Comparison of ENCODE assay signal across 38 cellular contexts in the genomic region with DNA sequence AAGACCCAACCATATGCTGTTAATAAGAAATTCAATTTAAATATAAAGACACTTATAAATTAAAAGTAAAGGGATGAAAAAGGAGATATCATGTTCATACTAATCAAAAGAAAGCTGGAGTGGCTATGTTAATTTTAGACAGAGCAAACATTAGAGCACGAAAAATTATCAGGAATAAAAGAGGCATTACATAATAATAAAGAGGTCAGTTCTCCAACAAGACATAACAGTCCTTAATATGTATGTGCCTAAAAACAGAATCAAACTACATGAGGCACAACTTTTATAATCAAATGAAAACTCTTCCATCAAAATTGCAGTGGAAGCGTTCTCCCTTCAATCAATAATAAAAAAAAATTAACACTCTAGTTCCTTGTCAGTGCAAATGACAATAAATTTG.
"Had no signal": no experiment of that assay in that cellular context is flagged by ENCODE, and none has a peak within 500 bp of the region (broad histone marks: within the 10 kb centered on the region; RNA-seq: fewer than 3 reads in every experiment).

No MANE protein-coding gene starts in this region.

- H3K4me3 Mint-ChIP-seq: activated CD4-positive, alpha-beta memory T cell treated with anti-CD3 and anti-CD28 coated beads for 36 hours; activated CD4-positive, alpha-beta T cell treated with anti-CD3 and anti-CD28 coated beads for 36 hours; activated CD4-positive, alpha-beta T cell treated with anti-CD3 and anti-CD28 coated beads, Interleukin-2, amount 10 ng/mL, durations not matched to agents 24 days and 14 days; activated CD8-positive, alpha-beta memory T cell treated with anti-CD3 and anti-CD28 coated beads, Interleukin-2, amount 10 ng/mL, durations not matched to agents 7 days and 5 days; activated CD8-positive, alpha-beta T cell treated with anti-CD3 and anti-CD28 coated beads, Interleukin-2, amount 10 ng/mL, durations not matched to agents 7 days and 5 days; activated naive CD4-positive, alpha-beta T cell treated with anti-CD3 and anti-CD28 coated beads for 36 hours; activated naive CD4-positive, alpha-beta T cell treated with anti-CD3 and anti-CD28 coated beads, Interleukin-2, amount 50 U/mL, for 24 hours; activated naive CD8-positive, alpha-beta T cell treated with anti-CD3 and anti-CD28 coated beads for 36 hours; activated naive CD8-positive, alpha-beta T cell treated with anti-CD3 and anti-CD28 coated beads, Interleukin-2, amount 50 U/mL, for 24 hours; activated T-helper 1 cell treated with anti-CD3 and anti-CD28 coated beads, Interleukin-12 subunit alpha, Interleukin-12 subunit beta, Interleukin-2, Interleukin-4 antibody, amounts not matched to agents 30 ng/mL and 10 ng/mL and 1 ng/mL, durations not matched to agents 14 hours and 24 hours and 36 hours; brain; effector memory CD8-positive, alpha-beta T cell; T-cell; T-helper 1 cell treated with Interleukin-12 subunit alpha and Interleukin-12 subunit beta and Interleukin-4 antibody, amounts not matched to agents 30 μg/mL and 1 μg/mL, for 36 hours; T-helper 2 cell treated with Interferon-gamma antibody and Interleukin-4, amounts not matched to agents 5 μg/mL and 100 μg/mL, for 36 hours had no signal

- H3K36me3 Mint-ChIP-seq: brain had no signal

- H3K36me3 ChIP-seq: adrenal gland, breast epithelium, cardiac muscle cell, esophagus muscularis mucosa, gastrocnemius medialis had no signal

- H3K27ac Mint-ChIP-seq: activated CD4-positive, alpha-beta memory T cell treated with anti-CD3 and anti-CD28 coated beads for 36 hours; activated CD4-positive, alpha-beta T cell treated with anti-CD3 and anti-CD28 coated beads for 36 hours; activated CD8-positive, alpha-beta memory T cell treated with anti-CD3 and anti-CD28 coated beads, Interleukin-2, amount 10 ng/mL, durations not matched to agents 7 days and 5 days; activated CD8-positive, alpha-beta T cell treated with anti-CD3 and anti-CD28 coated beads, Interleukin-2, amount 10 ng/mL, durations not matched to agents 7 days and 5 days; activated naive CD4-positive, alpha-beta T cell treated with anti-CD3 and anti-CD28 coated beads for 36 hours; activated naive CD4-positive, alpha-beta T cell treated with anti-CD3 and anti-CD28 coated beads, Interleukin-2, amount 50 U/mL, for 24 hours; activated naive CD8-positive, alpha-beta T cell treated with anti-CD3 and anti-CD28 coated beads for 36 hours; activated T-helper 1 cell treated with anti-CD3 and anti-CD28 coated beads, Interleukin-12 subunit alpha, Interleukin-12 subunit beta, Interleukin-2, Interleukin-4 antibody, amounts not matched to agents 30 ng/mL and 10 ng/mL and 1 ng/mL, durations not matched to agents 14 hours and 24 hours and 36 hours; activated T-helper 2 cell treated with anti-CD3 and anti-CD28 coated beads, Interferon-gamma antibody, Interleukin-2, Interleukin-4, amounts not matched to agents 10 μg/mL and 5 μg/mL and 100 μg/mL, durations not matched to agents 14 hours and 24 hours and 36 hours; brain; T-cell; T-helper 1 cell treated with Interleukin-12 subunit alpha and Interleukin-12 subunit beta and Interleukin-4 antibody, amounts not matched to agents 30 μg/mL and 1 μg/mL, for 36 hours; T-helper 2 cell treated with Interferon-gamma antibody and Interleukin-4, amounts not matched to agents 5 μg/mL and 100 μg/mL, for 36 hours had no signal

- H3K4me1 ChIP-seq: adrenal gland, breast epithelium, foreskin keratinocyte had no signal

- ATAC-seq: activated CD4-positive, alpha-beta T cell treated with anti-CD3 and anti-CD28 coated beads for 36 hours; activated CD8-positive, alpha-beta memory T cell treated with anti-CD3 and anti-CD28 coated beads, Interleukin-2, amount 10 ng/mL, durations not matched to agents 7 days and 5 days; activated CD8-positive, alpha-beta T cell treated with anti-CD3 and anti-CD28 coated beads, Interleukin-2, amount 10 ng/mL, durations not matched to agents 7 days and 5 days; activated naive CD8-positive, alpha-beta T cell treated with anti-CD3 and anti-CD28 coated beads, Interleukin-2, amount 50 U/mL, for 24 hours; effector memory CD8-positive, alpha-beta T cell; foreskin keratinocyte; gastrocnemius medialis; heart left ventricle; T-cell had no signal

- DNase-seq: activated CD4-positive, alpha-beta memory T cell treated with anti-CD3 and anti-CD28 coated beads for 36 hours; activated CD4-positive, alpha-beta T cell treated with anti-CD3 and anti-CD28 coated beads for 36 hours; activated CD4-positive, alpha-beta T cell treated with anti-CD3 and anti-CD28 coated beads, Interleukin-2, amount 10 ng/mL, durations not matched to agents 24 days and 14 days; activated CD4-positive, CD25-positive, alpha-beta regulatory T cell; activated CD4-positive, CD25-positive, alpha-beta regulatory T cell treated with anti-CD3 and anti-CD28 coated beads, Interleukin-2, amount 50 U/mL, for 72 hours; activated CD8-positive, alpha-beta memory T cell treated with anti-CD3 and anti-CD28 coated beads, Interleukin-2, amount 10 ng/mL, durations not matched to agents 7 days and 5 days; activated CD8-positive, alpha-beta memory T cell treated with anti-CD3 and anti-CD28 coated beads, Interleukin-2, amount 50 U/mL, for 4 hours; activated CD8-positive, alpha-beta T cell treated with anti-CD3 and anti-CD28 coated beads, Interleukin-2, amount 10 ng/mL, durations not matched to agents 7 days and 5 days; activated effector memory CD4-positive, alpha-beta T cell treated with anti-CD3 and anti-CD28 coated beads, Interleukin-2, amount 50 U/mL, for 16 hours; activated naive CD4-positive, alpha-beta T cell treated with anti-CD3 and anti-CD28 coated beads for 36 hours; activated naive CD8-positive, alpha-beta T cell treated with anti-CD3 and anti-CD28 coated beads for 36 hours; activated naive CD8-positive, alpha-beta T cell treated with anti-CD3 and anti-CD28 coated beads, Interleukin-2, amount 50 U/mL, for 24 hours; activated T-cell treated with anti-CD3 and anti-CD28 coated beads, Interleukin-2, amount 50 U/mL, for 1 hour; activated T-cell treated with anti-CD3 and anti-CD28 coated beads, Interleukin-2, amount 50 U/mL, for 48 hours; adrenal gland; amygdala; aorta; central memory CD4-positive, alpha-beta T cell; cortex of kidney; dermis blood vessel endothelial cell; effector CD4-positive, alpha-beta T cell; effector memory CD8-positive, alpha-beta T cell; erythroblast; foreskin keratinocyte; gastrocnemius medialis; glutamatergic neuron; heart left ventricle; T-cell; T1000 had no signal

- H3K9me3 Mint-ChIP-seq: activated CD4-positive, alpha-beta memory T cell treated with anti-CD3 and anti-CD28 coated beads for 36 hours; activated CD4-positive, alpha-beta T cell treated with anti-CD3 and anti-CD28 coated beads, Interleukin-2, amount 10 ng/mL, durations not matched to agents 24 days and 14 days; activated naive CD4-positive, alpha-beta T cell treated with anti-CD3 and anti-CD28 coated beads, Interleukin-2, amount 50 U/mL, for 24 hours; brain; effector memory CD8-positive, alpha-beta T cell had no signal

- H3K4me3 ChIP-seq: adrenal gland, breast epithelium, cardiac muscle cell, esophagus muscularis mucosa, gastrocnemius medialis, heart left ventricle had no signal

- H3K27ac ChIP-seq: adrenal gland, breast epithelium, cardiac muscle cell, esophagus muscularis mucosa, foreskin keratinocyte had no signal

- H3K9me3 ChIP-seq: adrenal gland, breast epithelium, esophagus muscularis mucosa, gastrocnemius medialis, heart left ventricle had no signal

- H3K27me3 ChIP-seq: adrenal gland, cardiac muscle cell, esophagus muscularis mucosa, foreskin keratinocyte, gastrocnemius medialis had no signal

- H3K27me3 Mint-ChIP-seq: activated CD4-positive, alpha-beta memory T cell treated with anti-CD3 and anti-CD28 coated beads for 36 hours; activated CD4-positive, alpha-beta T cell treated with anti-CD3 and anti-CD28 coated beads for 36 hours; activated CD4-positive, alpha-beta T cell treated with anti-CD3 and anti-CD28 coated beads, Interleukin-2, amount 10 ng/mL, durations not matched to agents 24 days and 14 days; activated CD8-positive, alpha-beta memory T cell treated with anti-CD3 and anti-CD28 coated beads, Interleukin-2, amount 10 ng/mL, durations not matched to agents 7 days and 5 days; activated naive CD4-positive, alpha-beta T cell treated with anti-CD3 and anti-CD28 coated beads, Interleukin-2, amount 50 U/mL, for 24 hours; activated naive CD8-positive, alpha-beta T cell treated with anti-CD3 and anti-CD28 coated beads for 36 hours; activated naive CD8-positive, alpha-beta T cell treated with anti-CD3 and anti-CD28 coated beads, Interleukin-2, amount 50 U/mL, for 24 hours; brain; effector memory CD8-positive, alpha-beta T cell had no signal
